ENCODE assay signal across 8 cellular contexts in genomic region chr3:55651011-55651410, GRCh38.
"Had no signal": no experiment of that assay in that cellular context is flagged by ENCODE, and none has a peak within 500 bp of the region (broad histone marks: within the 10 kb centered on the region; RNA-seq: fewer than 3 reads in every experiment).

No MANE protein-coding gene starts in this region.

- H3K4me3 ChIP-seq: GM23338, HAP-1, K562 had no signal

- H3K4me3 Mint-ChIP-seq: GM23338, HFFc6 had no signal

- FAIRE-seq: HTR-8/SVneo, K562 had no signal

- H3K36me3 ChIP-seq: HAP-1 had no signal

- H3K9me3 ChIP-seq: HAP-1 had no signal

- ATAC-seq: GM23338, HCT116, K562 had no signal

- H3K4me1 ChIP-seq: HAP-1 had no signal

- H3K9me3 Mint-ChIP-seq: GM23338, HFFc6 had no signal

- H3K4me2 ChIP-seq: GM23338 had no signal

- DNase-seq: H7, HFFc6, IMR-90 had no signal

- H2AFZ ChIP-seq: GM23338 had no signal

- H3K27ac Mint-ChIP-seq: GM23338, HFFc6 had no signal
